Comparison of ENCODE assay signal across 1 cellular context in the genomic region with DNA sequence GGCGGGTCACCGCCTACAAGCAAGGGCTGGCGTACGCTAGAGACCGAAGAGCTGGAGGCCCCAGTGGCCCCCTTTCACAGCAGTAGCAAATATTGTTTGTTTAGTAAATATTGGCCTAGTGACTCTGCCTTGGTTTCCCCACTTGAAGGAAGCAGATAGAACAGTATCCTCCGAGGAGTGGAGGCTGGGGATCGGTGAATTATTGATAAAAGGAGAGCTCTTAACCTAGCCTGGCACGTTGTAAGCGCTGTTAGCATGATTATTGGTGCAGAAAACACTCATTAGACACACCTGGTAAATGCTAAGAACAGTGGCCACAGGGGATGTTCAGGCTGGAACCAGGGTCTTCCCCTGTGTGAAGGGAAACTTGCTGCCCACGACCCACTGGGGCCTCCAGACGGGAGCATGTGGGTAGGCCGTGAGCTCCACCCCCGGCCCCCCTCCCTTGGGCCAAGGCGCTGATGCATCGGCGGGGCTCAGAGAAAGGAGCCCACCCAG.
TF ChIP-seq lines count a peak whose summit lies in the region.

No MANE protein-coding gene starts in this region.

TF ChIP-seq in K562, 482 proteins besides CTCF, POLR2A, EP300 and RAD21 (continued from another document and continues in another):
- TF ChIP-seq, protein P1, sequence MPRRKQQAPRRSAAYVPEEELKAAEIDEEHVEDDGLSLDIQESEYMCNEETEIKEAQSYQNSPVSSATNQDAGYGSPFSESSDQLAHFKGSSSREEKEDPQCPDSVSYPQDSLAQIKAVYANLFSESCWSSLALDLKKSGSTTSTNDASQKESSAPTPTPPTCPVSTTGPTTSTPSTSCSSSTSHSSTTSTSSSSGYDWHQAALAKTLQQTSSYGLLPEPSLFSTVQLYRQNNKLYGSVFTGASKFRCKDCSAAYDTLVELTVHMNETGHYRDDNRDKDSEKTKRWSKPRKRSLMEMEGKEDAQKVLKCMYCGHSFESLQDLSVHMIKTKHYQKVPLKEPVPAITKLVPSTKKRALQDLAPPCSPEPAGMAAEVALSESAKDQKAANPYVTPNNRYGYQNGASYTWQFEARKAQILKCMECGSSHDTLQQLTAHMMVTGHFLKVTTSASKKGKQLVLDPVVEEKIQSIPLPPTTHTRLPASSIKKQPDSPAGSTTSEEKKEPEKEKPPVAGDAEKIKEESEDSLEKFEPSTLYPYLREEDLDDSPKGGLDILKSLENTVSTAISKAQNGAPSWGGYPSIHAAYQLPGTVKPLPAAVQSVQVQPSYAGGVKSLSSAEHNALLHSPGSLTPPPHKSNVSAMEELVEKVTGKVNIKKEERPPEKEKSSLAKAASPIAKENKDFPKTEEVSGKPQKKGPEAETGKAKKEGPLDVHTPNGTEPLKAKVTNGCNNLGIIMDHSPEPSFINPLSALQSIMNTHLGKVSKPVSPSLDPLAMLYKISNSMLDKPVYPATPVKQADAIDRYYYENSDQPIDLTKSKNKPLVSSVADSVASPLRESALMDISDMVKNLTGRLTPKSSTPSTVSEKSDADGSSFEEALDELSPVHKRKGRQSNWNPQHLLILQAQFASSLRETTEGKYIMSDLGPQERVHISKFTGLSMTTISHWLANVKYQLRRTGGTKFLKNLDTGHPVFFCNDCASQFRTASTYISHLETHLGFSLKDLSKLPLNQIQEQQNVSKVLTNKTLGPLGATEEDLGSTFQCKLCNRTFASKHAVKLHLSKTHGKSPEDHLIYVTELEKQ (CRISPR knock-in tag; IDR thresholded peaks at IDR 0.05) = no peak
- TF ChIP-seq HES1 (IDR thresholded peaks at IDR 0.05; ENCODE audit: low read depth) = no peak
- TF ChIP-seq, protein P2, sequence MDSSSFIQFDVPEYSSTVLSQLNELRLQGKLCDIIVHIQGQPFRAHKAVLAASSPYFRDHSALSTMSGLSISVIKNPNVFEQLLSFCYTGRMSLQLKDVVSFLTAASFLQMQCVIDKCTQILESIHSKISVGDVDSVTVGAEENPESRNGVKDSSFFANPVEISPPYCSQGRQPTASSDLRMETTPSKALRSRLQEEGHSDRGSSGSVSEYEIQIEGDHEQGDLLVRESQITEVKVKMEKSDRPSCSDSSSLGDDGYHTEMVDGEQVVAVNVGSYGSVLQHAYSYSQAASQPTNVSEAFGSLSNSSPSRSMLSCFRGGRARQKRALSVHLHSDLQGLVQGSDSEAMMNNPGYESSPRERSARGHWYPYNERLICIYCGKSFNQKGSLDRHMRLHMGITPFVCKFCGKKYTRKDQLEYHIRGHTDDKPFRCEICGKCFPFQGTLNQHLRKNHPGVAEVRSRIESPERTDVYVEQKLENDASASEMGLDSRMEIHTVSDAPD (CRISPR knock-in tag; IDR thresholded peaks at IDR 0.05) = no peak
- no peak for TF ChIP-seq MECOM (CRISPR knock-in tag; IDR thresholded peaks at IDR 0.05)
- TF ChIP-seq ZSCAN32 (CRISPR knock-in tag; IDR thresholded peaks at IDR 0.05) = no peak
- peak; percentile 83 for TF ChIP-seq ZFX (CRISPR knock-in tag; IDR thresholded peaks at IDR 0.05)
- TF ChIP-seq POLR3G (IDR thresholded peaks at IDR 0.05; ENCODE audit: extremely low read depth, insufficient read length, insufficient replicate concordance) = no peak
- no peak for TF ChIP-seq HNRNPH1 (optimal IDR thresholded peaks at IDR 0.05; ENCODE audit: low read depth, low read length)
- TF ChIP-seq ZNF655 (CRISPR knock-in tag; IDR thresholded peaks at IDR 0.05) = no peak
- TF ChIP-seq TBL1XR1 (IDR thresholded peaks at IDR 0.05; ENCODE audit: low read length in 2 of 2) = no peak
- no peak for TF ChIP-seq ASH1L (IDR thresholded peaks at IDR 0.05; ENCODE audit: borderline replicate concordance, low read depth, partially characterized antibody)
- TF ChIP-seq ZNF212 (CRISPR knock-in tag; IDR thresholded peaks at IDR 0.05) = no peak
- TF ChIP-seq KAT2B (IDR thresholded peaks at IDR 0.05; ENCODE audit: low read depth, low read length) = no peak
- no peak for TF ChIP-seq ZNF583 (CRISPR knock-in tag; IDR thresholded peaks at IDR 0.05)
- no peak for TF ChIP-seq ZNF232 (CRISPR knock-in tag; IDR thresholded peaks at IDR 0.05)
- TF ChIP-seq, protein P3, sequence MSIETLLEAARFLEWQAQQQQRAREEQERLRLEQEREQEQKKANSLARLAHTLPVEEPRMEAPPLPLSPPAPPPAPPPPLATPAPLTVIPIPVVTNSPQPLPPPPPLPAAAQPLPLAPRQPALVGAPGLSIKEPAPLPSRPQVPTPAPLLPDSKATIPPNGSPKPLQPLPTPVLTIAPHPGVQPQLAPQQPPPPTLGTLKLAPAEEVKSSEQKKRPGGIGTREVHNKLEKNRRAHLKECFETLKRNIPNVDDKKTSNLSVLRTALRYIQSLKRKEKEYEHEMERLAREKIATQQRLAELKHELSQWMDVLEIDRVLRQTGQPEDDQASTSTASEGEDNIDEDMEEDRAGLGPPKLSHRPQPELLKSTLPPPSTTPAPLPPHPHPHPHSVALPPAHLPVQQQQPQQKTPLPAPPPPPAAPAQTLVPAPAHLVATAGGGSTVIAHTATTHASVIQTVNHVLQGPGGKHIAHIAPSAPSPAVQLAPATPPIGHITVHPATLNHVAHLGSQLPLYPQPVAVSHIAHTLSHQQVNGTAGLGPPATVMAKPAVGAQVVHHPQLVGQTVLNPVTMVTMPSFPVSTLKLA (conservative IDR thresholded peaks at IDR 0.05) = peak; percentile 36 to 48; a peak in 1 of 4 replicates
- TF ChIP-seq HMGXB4 (CRISPR knock-in tag; IDR thresholded peaks at IDR 0.05) = 0 out of 2 replicates have a peak, but pooled peaks have one; percentile 24
- TF ChIP-seq, protein P4, sequence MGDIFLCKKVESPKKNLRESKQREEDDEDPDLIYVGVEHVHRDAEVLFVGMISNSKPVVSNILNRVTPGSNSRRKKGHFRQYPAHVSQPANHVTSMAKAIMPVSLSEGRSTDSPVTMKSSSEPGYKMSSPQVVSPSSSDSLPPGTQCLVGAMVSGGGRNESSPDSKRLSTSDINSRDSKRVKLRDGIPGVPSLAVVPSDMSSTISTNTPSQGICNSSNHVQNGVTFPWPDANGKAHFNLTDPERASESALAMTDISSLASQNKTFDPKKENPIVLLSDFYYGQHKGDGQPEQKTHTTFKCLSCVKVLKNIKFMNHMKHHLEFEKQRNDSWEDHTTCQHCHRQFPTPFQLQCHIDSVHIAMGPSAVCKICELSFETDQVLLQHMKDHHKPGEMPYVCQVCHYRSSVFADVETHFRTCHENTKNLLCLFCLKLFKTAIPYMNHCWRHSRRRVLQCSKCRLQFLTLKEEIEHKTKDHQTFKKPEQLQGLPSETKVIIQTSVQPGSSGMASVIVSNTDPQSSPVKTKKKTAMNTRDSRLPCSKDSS (IDR thresholded peaks at IDR 0.05; ENCODE audit: low read depth, partially characterized antibody) = no peak
- TF ChIP-seq TFAP4 (CRISPR knock-in tag; IDR thresholded peaks at IDR 0.05; ENCODE audit: borderline replicate concordance) = no peak
- no peak for TF ChIP-seq HBP1 (CRISPR knock-in tag; IDR thresholded peaks at IDR 0.05)
- no peak for TF ChIP-seq CCAR2 (IDR thresholded peaks at IDR 0.05; ENCODE audit: low read depth, low read length)
- no peak for TF ChIP-seq ZNF717 (CRISPR knock-in tag; IDR thresholded peaks at IDR 0.05)
- no peak for TF ChIP-seq SIN3B (IDR thresholded peaks at IDR 0.05; ENCODE audit: low read depth)
- TF ChIP-seq ESRRA (IDR thresholded peaks at IDR 0.05; ENCODE audit: borderline replicate concordance, low read depth) = no peak
- TF ChIP-seq TAF7 (tag; IDR thresholded peaks at IDR 0.05) = no peak
- TF ChIP-seq SAFB2 (IDR thresholded peaks at IDR 0.05; ENCODE audit: borderline replicate concordance, low read depth, low read length, severe bottlenecking) = no peak
- no peak for TF ChIP-seq XRCC4 (IDR thresholded peaks at IDR 0.05; ENCODE audit: extremely low read depth, insufficient read depth, insufficient read length)
- TF ChIP-seq HCFC1 (IDR thresholded peaks at IDR 0.05; ENCODE audit: low read depth, low read length) = no peak
- TF ChIP-seq, protein P5, sequence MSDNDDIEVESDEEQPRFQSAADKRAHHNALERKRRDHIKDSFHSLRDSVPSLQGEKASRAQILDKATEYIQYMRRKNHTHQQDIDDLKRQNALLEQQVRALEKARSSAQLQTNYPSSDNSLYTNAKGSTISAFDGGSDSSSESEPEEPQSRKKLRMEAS (CRISPR knock-in tag; IDR thresholded peaks at IDR 0.05) = no peak
- no peak for TF ChIP-seq STAT5B (CRISPR knock-in tag; IDR thresholded peaks at IDR 0.05)
- no peak for TF ChIP-seq POLR3A (IDR thresholded peaks at IDR 0.05; ENCODE audit: borderline replicate concordance, extremely low read depth, insufficient read depth, insufficient read length)
- no peak for TF ChIP-seq BRD9 (IDR thresholded peaks at IDR 0.05; ENCODE audit: low read depth, partially characterized antibody)
- TF ChIP-seq FOXA3 (CRISPR knock-in tag; conservative IDR thresholded peaks at IDR 0.05 in 1 of 2, IDR thresholded peaks at IDR 0.05 in 1 of 2) = peak in 1 of 2 experiments; percentile 37; a peak in 1 of 4 replicates
- no peak for TF ChIP-seq JUND (IDR thresholded peaks at IDR 0.05; ENCODE audit: borderline replicate concordance, low read depth, low read length)
- no peak; the same call in 2 of the 3 replicates for TF ChIP-seq JUND (tag; IDR thresholded peaks at IDR 0.05; ENCODE audit: borderline replicate concordance, low read depth, low read length)
- TF ChIP-seq ZC3H4 (CRISPR knock-in tag; IDR thresholded peaks at IDR 0.05; ENCODE audit: borderline replicate concordance) = no peak
- TF ChIP-seq SMAD1 (IDR thresholded peaks at IDR 0.05; ENCODE audit: low read depth, low read length, partially characterized antibody) = no peak
- TF ChIP-seq CREM (IDR thresholded peaks at IDR 0.05; ENCODE audit: low read depth) = no peak
- no peak for TF ChIP-seq TEAD2 (tag; IDR thresholded peaks at IDR 0.05)
- TF ChIP-seq HNRNPLL (IDR thresholded peaks at IDR 0.05; ENCODE audit: low read depth, low read length, poor library complexity, severe bottlenecking) = no peak
- TF ChIP-seq, protein P6, sequence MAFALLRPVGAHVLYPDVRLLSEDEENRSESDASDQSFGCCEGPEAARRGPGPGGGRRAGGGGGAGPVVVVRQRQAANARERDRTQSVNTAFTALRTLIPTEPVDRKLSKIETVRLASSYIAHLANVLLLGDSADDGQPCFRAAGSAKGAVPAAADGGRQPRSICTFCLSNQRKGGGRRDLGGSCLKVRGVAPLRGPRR (CRISPR knock-in tag; IDR thresholded peaks at IDR 0.05) = no peak
- no peak for TF ChIP-seq ZBED1 (IDR thresholded peaks at IDR 0.05)
- no peak for TF ChIP-seq MIER1 (IDR thresholded peaks at IDR 0.05; ENCODE audit: low read depth)
- TF ChIP-seq CEBPG (CRISPR knock-in tag; IDR thresholded peaks at IDR 0.05) = 0 out of 2 replicates have a peak, but pooled peaks have one; percentile 19
- no peak for TF ChIP-seq CEBPG (tag; conservative IDR thresholded peaks at IDR 0.05 in 1 of 2, IDR thresholded peaks at IDR 0.05 in 1 of 2)
